ENCODE assay signal across 21 cellular contexts in the genomic region with DNA sequence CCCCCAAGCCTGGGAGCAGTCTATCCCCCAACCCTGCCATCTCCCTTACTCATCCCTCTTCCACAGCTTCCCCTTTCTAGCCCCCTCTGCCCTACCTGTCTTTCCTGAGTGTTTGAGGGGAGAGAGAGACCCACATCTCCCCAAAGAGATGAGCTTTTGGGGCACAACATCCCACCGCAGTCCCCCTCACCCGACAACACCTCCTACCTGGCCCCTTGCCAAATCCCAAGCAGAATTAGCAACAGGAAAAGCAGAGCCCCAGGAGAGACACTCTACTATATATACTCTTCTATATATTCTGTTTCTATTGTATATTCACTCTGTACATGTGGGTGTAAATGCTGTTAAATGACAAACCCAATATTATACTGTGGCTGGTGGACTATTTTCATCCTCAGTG. TPM values are rescaled to one million over a fixed set of nuclear protein-coding genes. Genes with fewer than 3 reads are reported as not detected.
DNase-seq lines count a peak whose midpoint lies in the region; ATAC-seq, FAIRE-seq and TF ChIP-seq lines count a peak whose summit lies in the region.
"Had no signal": no experiment of that assay in that cellular context is flagged by ENCODE, and none has a peak within 500 bp of the region (broad histone marks: within the 10 kb centered on the region; RNA-seq: fewer than 3 reads in every experiment).

No MANE protein-coding gene starts in this region.

- 4% methylated on average over 2 of the region's 2 CpGs for WGBS in K562 (ENCODE audit: insufficient coverage, low coverage, missing lambda C conversion rate)

- no peak for FAIRE-seq in K562 (lab: Jason Lieb, UNC)
- FAIRE-seq: A204.1, GM12892, GM18507, HepG2 had no signal

- H3K36me3 ChIP-seq in BLaER1 (no peaks in the 10 kb centered on the region), K562 (ENCODE audit: control insufficient read depth, insufficient read depth, low read length) (no peaks in the 10 kb centered on the region)
- no peaks in the 10 kb centered on the region for H3K36me3 ChIP-seq in BLaER1 treated with 17β-estradiol and CSF1 and Interleukin-3, amounts not matched to agents 10 nM and 100 nM
- H3K36me3 ChIP-seq: BE2C had no signal

- H3K27me3 Mint-ChIP-seq in memory B cell, result no peaks in the 10 kb centered on the region
- H3K27me3 Mint-ChIP-seq in activated CD4-positive, alpha-beta T cell treated with anti-CD3 and anti-CD28 coated beads for 36 hours, result no peaks in the 10 kb centered on the region
- H3K27me3 Mint-ChIP-seq in endothelial cell (ENCODE audit: unreplicated experiment), result peaks cover 25% of the 10 kb centered on the region
- H3K27me3 Mint-ChIP-seq: CD4-positive, alpha-beta memory T cell had no signal

- no peak for TF ChIP-seq EP300 in K562 (IDR thresholded peaks at IDR 0.05; ENCODE audit: low read length)

- DNase-seq in K562 (ENCODE audit: extremely low read depth in 1 of 4, low spot score in 3 of 4) (no peak), memory B cell (ENCODE audit: low spot score in 2 of 2) (no peak), endothelial cell (ENCODE audit: low spot score) (no peak), NCI-H1436 (lab: John Stamatoyannopoulos, UW) (no peak)
- DNase-seq in activated CD4-positive, alpha-beta T cell treated with anti-CD3 and anti-CD28 coated beads for 36 hours, result no peak
- DNase-seq: ACHN; BE2C; CD4-positive, alpha-beta memory T cell; DMS153; DMS79; GDM1; GOT3; H9 had no signal

- POLR2A ChIA-PET in K562 (lab: Yijun Ruan, JAX), result no interaction called here
- POLR2A ChIA-PET in activated CD4-positive, alpha-beta T cell treated with anti-CD3 and anti-CD28 coated beads for 36 hours (lab: Charles Lee), result no interaction called here

- intact Hi-C loops in K562 (cut with micrococcal nuclease), result no loop called here
- intact Hi-C loops in activated CD4-positive, alpha-beta T cell treated with anti-CD3 and anti-CD28 coated beads for 36 hours (cut with DNase I, micrococcal nuclease), result loop anchor here in 1 of 2 experiments (5.0 kb wide), 1 partner anchor 582 kb away; no protein-coding TSS in a partner anchor

- ATAC-seq in K562, result no peak
- no peak for ATAC-seq in memory B cell (ENCODE audit: low read depth)
- ATAC-seq in activated CD4-positive, alpha-beta T cell treated with anti-CD3 and anti-CD28 coated beads for 36 hours, result no peak
- ATAC-seq: HepG2 had no signal

- CTCF ChIA-PET in K562 (lab: Yijun Ruan, JAX; ENCODE audit: low intra/inter-chr PET ratio), result interaction anchor here (0.8 kb wide), 1 partner anchor 260 kb away, joined by 4 read pairs; no protein-coding TSS in a partner anchor
- CTCF ChIA-PET in activated CD4-positive, alpha-beta T cell treated with anti-CD3 and anti-CD28 coated beads for 36 hours (lab: Charles Lee), result interaction anchor here (0.8 to 11.0 kb wide), 6 partner anchors 9 to 296 kb away, joined by 3 to 547 read pairs (median 8); no protein-coding TSS in a partner anchor

- H3K27me3 ChIP-seq in BLaER1 (no peaks in the 10 kb centered on the region), K562 (ENCODE audit: control insufficient read depth in 2 of 2, insufficient read depth in 2 of 2, low read length in 2 of 2) (peaks cover 3 to 46% of the 10 kb centered on the region in 2 experiments; a peak in 3 of 5 replicates)
- no peaks in the 10 kb centered on the region for H3K27me3 ChIP-seq in BLaER1 treated with 17β-estradiol and CSF1 and Interleukin-3, amounts not matched to agents 10 nM and 100 nM
- H3K27me3 ChIP-seq: BE2C had no signal

- H3K4me3 ChIP-seq in BLaER1 (no peak overlapping the region), K562 (no peak overlapping the region)
- no peak overlapping the region for H3K4me3 ChIP-seq in BLaER1 treated with 17β-estradiol and CSF1 and Interleukin-3, amounts not matched to agents 10 nM and 100 nM

- H3K36me3 Mint-ChIP-seq in memory B cell (no peaks in the 10 kb centered on the region), endothelial cell (ENCODE audit: low read depth, unreplicated experiment) (peaks cover 13% of the 10 kb centered on the region)
- H3K36me3 Mint-ChIP-seq in activated CD4-positive, alpha-beta T cell treated with anti-CD3 and anti-CD28 coated beads for 36 hours (ENCODE audit: low read depth), result no peaks in the 10 kb centered on the region
- H3K36me3 Mint-ChIP-seq: CD14-positive monocyte; CD4-positive, alpha-beta memory T cell had no signal

- no peaks in the 10 kb centered on the region for H3K79me2 ChIP-seq in K562 (ENCODE audit: control insufficient read depth, insufficient read depth, low read length)

- H3K9me3 Mint-ChIP-seq in memory B cell (no peaks in the 10 kb centered on the region), endothelial cell (ENCODE audit: unreplicated experiment) (no peaks in the 10 kb centered on the region)
- H3K9me3 Mint-ChIP-seq in activated CD4-positive, alpha-beta T cell treated with anti-CD3 and anti-CD28 coated beads for 36 hours (ENCODE audit: low read depth), result no peaks in the 10 kb centered on the region
- H3K9me3 Mint-ChIP-seq: CD14-positive monocyte; CD4-positive, alpha-beta memory T cell; H9; IgD-negative memory B cell had no signal

- no peak for TF ChIP-seq RAD21 in K562 (CRISPR knock-in tag; conservative IDR thresholded peaks at IDR 0.05 in 1 of 2, IDR thresholded peaks at IDR 0.05 in 1 of 2)

- H3K27ac Mint-ChIP-seq in memory B cell (peak overlapping the region; percentile 49), endothelial cell (ENCODE audit: unreplicated experiment) (no peak overlapping the region)
- no peak overlapping the region for H3K27ac Mint-ChIP-seq in activated CD4-positive, alpha-beta T cell treated with anti-CD3 and anti-CD28 coated beads for 36 hours
- H3K27ac Mint-ChIP-seq: CD14-positive monocyte, H9, IgD-negative memory B cell had no signal

- H3K9me3 ChIP-seq in BLaER1 (no peaks in the 10 kb centered on the region), K562 (replicated peaks; ENCODE audit: control insufficient read depth, insufficient read depth, low read depth, low read length) (no peaks in the 10 kb centered on the region)
- H3K9me3 ChIP-seq in BLaER1 treated with 17β-estradiol and CSF1 and Interleukin-3, amounts not matched to agents 10 nM and 100 nM (replicated peaks in 1 of 11), result no peaks in the 10 kb centered on the region
- H3K9me3 ChIP-seq: BE2C had no signal

- H3K4me1 Mint-ChIP-seq in memory B cell, result peaks cover 4% of the 10 kb centered on the region
- peaks cover 7% of the 10 kb centered on the region for H3K4me1 Mint-ChIP-seq in activated CD4-positive, alpha-beta T cell treated with anti-CD3 and anti-CD28 coated beads for 36 hours
- H3K4me1 Mint-ChIP-seq in endothelial cell (ENCODE audit: unreplicated experiment), result peaks cover 17% of the 10 kb centered on the region

- no TSS peak for BruUV-seq in K562 (replicated peaks; lab: Mats Ljungman, UMichigan)

- TF ChIP-seq POLR2A in K562 (conservative IDR thresholded peaks at IDR 0.05), result no peak

- no peak overlapping the region for H2AFZ ChIP-seq in K562 (ENCODE audit: low read depth, low read length)

- TF ChIP-seq CTCF in K562 (IDR thresholded peaks at IDR 0.05 in 2 of 3, conservative IDR thresholded peaks at IDR 0.05 in 1 of 3; ENCODE audit: insufficient read depth in 2 of 3, low read depth in 1 of 3, low read length in 3 of 3) (no peak), endothelial cell (IDR thresholded peaks at IDR 0.05; ENCODE audit: unreplicated experiment) (no peak)

- H3K27ac ChIP-seq in BLaER1 (no peak overlapping the region), K562 (ENCODE audit: extremely low read depth, low read depth, low read length) (no peak overlapping the region)
- H3K27ac ChIP-seq in BLaER1 treated with 17β-estradiol and CSF1 and Interleukin-3, amounts not matched to agents 10 nM and 100 nM, result no peak overlapping the region

- H3K4me2 ChIP-seq in BLaER1 (peak overlapping the region; percentile 71), K562 (ENCODE audit: insufficient read depth, low read length) (no peak overlapping the region)
- peak overlapping the region in 10 of 11 experiments; percentile 15 to 75 (median 50); a peak in 15 of 22 replicates for H3K4me2 ChIP-seq in BLaER1 treated with 17β-estradiol and CSF1 and Interleukin-3, amounts not matched to agents 10 nM and 100 nM

- H3K4me1 ChIP-seq in BLaER1 (peaks cover 21% of the 10 kb centered on the region), K562 (replicated peaks in 1 of 2; ENCODE audit: control insufficient read depth in 2 of 2, insufficient read depth in 2 of 2, low read length in 2 of 2) (no peaks in the 10 kb centered on the region)
- peaks cover 7 to 22% (median 17%) of the 10 kb centered on the region in 10 experiments for H3K4me1 ChIP-seq in BLaER1 treated with 17β-estradiol and CSF1 and Interleukin-3, amounts not matched to agents 10 nM and 100 nM

- in situ Hi-C loops in K562 (cut with MboI), result loop anchor here (5.0 kb wide), 3 partner anchors 112 to 252 kb away; a partner anchor contains a TSS

- H3K9ac ChIP-seq in BLaER1 (no peak overlapping the region; the same call in 1 of the 2 replicates), K562 (ENCODE audit: insufficient read depth in 1 of 2, low read depth in 2 of 2, low read length in 2 of 2) (no peak overlapping the region)
- 0 out of 22 replicates have a peak overlapping the region, but pooled peaks of 1 of the 11 experiments have one; percentile 18 for H3K9ac ChIP-seq in BLaER1 treated with 17β-estradiol and CSF1 and Interleukin-3, amounts not matched to agents 10 nM and 100 nM

- H4K20me1 ChIP-seq in BLaER1 (no peaks in the 10 kb centered on the region), K562 (replicated peaks; ENCODE audit: control insufficient read depth, insufficient read depth, low read length) (0 out of 2 replicates have a peak, but pooled peaks cover 8% of the 10 kb centered on the region)
- H4K20me1 ChIP-seq in BLaER1 treated with 17β-estradiol and CSF1 and Interleukin-3, amounts not matched to agents 10 nM and 100 nM, result no peaks in the 10 kb centered on the region; a peak in 1 of 22 replicates

- H3K4me3 Mint-ChIP-seq in memory B cell (no peak overlapping the region), endothelial cell (ENCODE audit: unreplicated experiment) (no peak overlapping the region)
- H3K4me3 Mint-ChIP-seq in activated CD4-positive, alpha-beta T cell treated with anti-CD3 and anti-CD28 coated beads for 36 hours, result no peak overlapping the region
- H3K4me3 Mint-ChIP-seq: CD14-positive monocyte; CD4-positive, alpha-beta memory T cell; H9; IgD-negative memory B cell had no signal

- peaks cover 2% of the 10 kb centered on the region for H3K9me1 ChIP-seq in K562 (ENCODE audit: control insufficient read depth, insufficient read depth, low read length)

RNA-seq across cellular contexts. Expression of a gene that starts 9.9 kb away (rescaled TPM):
- 3.3 and 7.6 TPM in 2 replicates for total RNA-seq in K562 (2011; cell fraction: chromatin; rRNA removed; ENCODE audit: low replicate concordance)
- total RNA-seq in K562 (2011; cell fraction: nucleolus; rRNA removed), result 3.0 and 4.3 TPM in 2 replicates
- 3.4 and 4.9 TPM in 2 replicates for total RNA-seq in K562 (2011; cell fraction: nucleoplasm; rRNA removed)
- total RNA-seq in K562 (2014; rRNA removed) (0.73 and 2.3 TPM in 2 replicates), K562 (2014; rRNA removed; fragmentation: Illumina TruSeq; extraction: Trizol) (0.13 and 0.33 TPM in 2 replicates), K562 (2015; rRNA removed; fragmentation: Illumina TruSeq; extraction: Trizol) (0.53 and 0.62 TPM in 2 replicates), K562 (2021) (1.8 and 2.0 TPM in 2 replicates), endothelial cell (ENCODE audit: unreplicated experiment) (37.4 TPM)
- polyA plus RNA-seq in K562 (2011; rRNA removed) (0.81 and 1.2 TPM in 2 replicates), K562 (2014; fragmentation: Illumina TruSeq; extraction: Trizol) (0.64 and 0.79 TPM in 2 replicates), K562 (2014; fragmentation: Nextera tagmentation; extraction: Ambion mirVana) (under 1 TPM; 0.07 to 0.13 TPM), K562 (2014; rRNA removed) (0.90 and 1.2 TPM in 2 replicates)
- 1.1 and 1.6 TPM in 2 replicates for polyA plus RNA-seq in K562 (2011; cell fraction: cytosol; rRNA removed)
- 3.5 and 6.6 TPM in 2 replicates for polyA plus RNA-seq in K562 (2011; cell fraction: nucleus; rRNA removed)
- polyA plus RNA-seq in K562 (2012), result 1.5 and 1.7 TPM in 2 replicates
- 0.81 and 1.1 TPM in 2 replicates for polyA minus RNA-seq in K562 (2011; rRNA and poly(A)+ RNA removed)
- 0.95 and 1.6 TPM in 2 replicates for polyA minus RNA-seq in K562 (2011; cell fraction: cytosol; rRNA and poly(A)+ RNA removed)
- 2.4 and 2.6 TPM in 2 replicates for polyA minus RNA-seq in K562 (2011; cell fraction: nucleus; rRNA and poly(A)+ RNA removed)
- total RNA-seq in activated CD4-positive, alpha-beta T cell treated with anti-CD3 and anti-CD28 coated beads for 36 hours, result 10 to 100 TPM; 13.9 to 14.3 TPM

RNA-seq across cellular contexts. Expression of a gene that starts 49.9 kb away (rescaled TPM):
- not detected in 2 replicates for total RNA-seq in K562 (2011; cell fraction: chromatin; rRNA removed; ENCODE audit: low replicate concordance)
- not detected in 2 replicates for total RNA-seq in K562 (2011; cell fraction: nucleolus; rRNA removed)
- not detected in 2 replicates for total RNA-seq in K562 (2011; cell fraction: nucleoplasm; rRNA removed)
- total RNA-seq in K562 (2014; rRNA removed) (not detected in 2 replicates), K562 (2014; rRNA removed; fragmentation: Illumina TruSeq; extraction: Trizol) (not detected in 2 replicates), K562 (2015; rRNA removed; fragmentation: Illumina TruSeq; extraction: Trizol) (not detected in 2 replicates), K562 (2021) (not detected in 2 replicates), endothelial cell (ENCODE audit: unreplicated experiment) (46.1 TPM)
- polyA plus RNA-seq in K562 (2011; rRNA removed) (not detected in 2 replicates), K562 (2014; fragmentation: Illumina TruSeq; extraction: Trizol) (not detected in 2 replicates), K562 (2014; fragmentation: Nextera tagmentation; extraction: Ambion mirVana) (not detected), K562 (2014; rRNA removed) (not detected in 2 replicates)
- polyA plus RNA-seq in K562 (2011; cell fraction: cytosol; rRNA removed), result not detected in 2 replicates
- polyA plus RNA-seq in K562 (2011; cell fraction: nucleus; rRNA removed), result not detected in 2 replicates
- polyA plus RNA-seq in K562 (2012), result not detected in 2 replicates
- not detected in 2 replicates for polyA minus RNA-seq in K562 (2011; rRNA and poly(A)+ RNA removed)
- polyA minus RNA-seq in K562 (2011; cell fraction: cytosol; rRNA and poly(A)+ RNA removed), result not detected in 2 replicates
- polyA minus RNA-seq in K562 (2011; cell fraction: nucleus; rRNA and poly(A)+ RNA removed), result not detected in 2 replicates
- total RNA-seq in activated CD4-positive, alpha-beta T cell treated with anti-CD3 and anti-CD28 coated beads for 36 hours, result under 1 TPM; 0.07 TPM
- total RNA-seq: CD4-positive, alpha-beta memory T cell; HepG2 had no signal
- polyA plus RNA-seq: CD14-positive monocyte; CD4-positive, alpha-beta memory T cell; HepG2; IgD-negative memory B cell had no signal

Comparison
In these comparisons a context has a peak if more than half of its experiments do, and no peak if none do; other contexts are left out.
1. RNA of a gene that starts 49.9 kb away (total RNA-seq): 46.1 TPM in endothelial cell (single experiment); 0.07 TPM in activated CD4-positive, alpha-beta T cell treated with anti-CD3 and anti-CD28 coated beads for 36 hours and not detected in K562; every median in the first group is over 10 times any median in the second.